ENCODE assay signal across 9 cellular contexts in genomic region chr7:157412021-157412443, GRCh38.
DNase-seq lines count a peak whose midpoint lies in the region; ATAC-seq, FAIRE-seq and TF ChIP-seq lines count a peak whose summit lies in the region.
"Had no signal": no experiment of that assay in that cellular context is flagged by ENCODE, and none has a peak within 500 bp of the region (broad histone marks: within the 10 kb centered on the region; RNA-seq: fewer than 3 reads in every experiment).

No MANE protein-coding gene starts in this region.

- in situ Hi-C loops in astrocyte of the cerebellum (cut with HindIII; ENCODE audit: low sequenced_read_pairs) (no loop called here), G401 (cut with HindIII; ENCODE audit: low sequenced_read_pairs) (no loop called here)

- no peak overlapping the region for H3K4me3 ChIP-seq in astrocyte of the cerebellum (ENCODE audit: low read depth, low read length)
- H3K4me3 ChIP-seq: esophagus muscularis mucosa had no signal

- DNase-seq in ELR (ENCODE audit: low read depth) (peak; percentile 96), RCC 7860 (ENCODE audit: low spot score) (peak; percentile 94), astrocyte of the cerebellum (ENCODE audit: low read depth) (peak; percentile 32), G401 (ENCODE audit: low spot score) (no peak), inferior parietal cortex (ENCODE audit: extremely low spot score) (no peak)
- DNase-seq in stimulated activated CD4-positive, alpha-beta T cell treated with anti-CD3 and anti-CD28 coated beads, Interleukin-12 subunit alpha, Interleukin-12 subunit beta, amount 100 ng/mL, for 4 hours, result peak; percentile 22

- no peak for ATAC-seq in GM18519 (IDR thresholded peaks at IDR 0.05; ENCODE audit: low FRiP score, unreplicated experiment)
- no peak for ATAC-seq in HG03457 (IDR thresholded peaks at IDR 0.05; ENCODE audit: unreplicated experiment)

- no peak for TF ChIP-seq CTCF in astrocyte of the cerebellum (IDR thresholded peaks at IDR 0.05; ENCODE audit: low read depth, low read length, missing control alignments)

- FAIRE-seq in RCC 7860 (lab: Jason Lieb, UNC), result peak; percentile 99

Comparison
In these comparisons a context has a peak if more than half of its experiments do, and no peak if none do; other contexts are left out.
1. DNase-seq: peak in ELR (single experiment), RCC 7860 (single experiment), astrocyte of the cerebellum (single experiment) and stimulated activated CD4-positive, alpha-beta T cell treated with anti-CD3 and anti-CD28 coated beads, Interleukin-12 subunit alpha, Interleukin-12 subunit beta, amount 100 ng/mL, for 4 hours (single experiment); none in G401 (single experiment) and inferior parietal cortex (single experiment).